15 cellular contexts compared by ENCODE assay signal in genomic region chr1:233432916-233433315, GRCh38.
DNase-seq lines count a peak whose midpoint lies in the region; ATAC-seq and TF ChIP-seq lines count a peak whose summit lies in the region.
"Had no signal": no experiment of that assay in that cellular context is flagged by ENCODE, and none has a peak within 500 bp of the region (broad histone marks: within the 10 kb centered on the region; RNA-seq: fewer than 3 reads in every experiment).

No MANE protein-coding gene starts in this region.

- ATAC-seq in HG03442 (IDR thresholded peaks at IDR 0.05; ENCODE audit: unreplicated experiment), result no peak

- H4K20me1 ChIP-seq in smooth muscle cell (ENCODE audit: low read depth), result no peaks in the 10 kb centered on the region
- H4K20me1 ChIP-seq: BLaER1 treated with 17β-estradiol and CSF1 and Interleukin-3, amounts not matched to agents 10 nM and 100 nM had no signal

- H3K4me2 ChIP-seq in smooth muscle cell, result peak overlapping the region; percentile 27
- H3K4me2 ChIP-seq: BLaER1 treated with 17β-estradiol and CSF1 and Interleukin-3, amounts not matched to agents 10 nM and 100 nM had no signal

- WGBS in mesodermal cell (ENCODE audit: insufficient coverage in 2 of 2), 2 experiments, result no CpG with 5 or more reads among the region's 1 CpG
- 18% methylated on average over 1 of the region's 1 CpG for WGBS in smooth muscle cell (ENCODE audit: low lambda C conversion rate)

- H3K79me2 ChIP-seq in smooth muscle cell (ENCODE audit: low read depth), result no peaks in the 10 kb centered on the region

- H3K9me3 ChIP-seq in mesodermal cell (ENCODE audit: control insufficient read depth, low read length) (peaks cover 7% of the 10 kb centered on the region), smooth muscle cell (replicated peaks; ENCODE audit: low read depth) (no peaks in the 10 kb centered on the region)
- H3K9me3 ChIP-seq: Caco-2 had no signal

- H3K36me3 ChIP-seq in mesodermal cell (ENCODE audit: control insufficient read depth, insufficient read depth, low read length), result no peaks in the 10 kb centered on the region
- H3K36me3 ChIP-seq in smooth muscle cell (ENCODE audit: low read depth), result no peaks in the 10 kb centered on the region
- H3K36me3 ChIP-seq: BLaER1 treated with 17β-estradiol and CSF1 and Interleukin-3, amounts not matched to agents 10 nM and 100 nM had no signal

- DNase-seq in HFF-Myc (ENCODE audit: extremely low read depth, low read depth), result peak; percentile 16
- DNase-seq in astrocyte of the hippocampus (ENCODE audit: low read depth, low spot score), result peak; percentile 33
- DNase-seq in smooth muscle cell (lab: John Stamatoyannopoulos, UW; ENCODE audit: unreplicated experiment), result no peak
- DNase-seq in NCI-H187 treated with DMSO at 0.1 percent for 48 hours (lab: John Stamatoyannopoulos, UW), result no peak
- no peak for DNase-seq in C1 segment of cervical spinal cord (lab: John Stamatoyannopoulos, UW)
- DNase-seq: 8988T; Caco-2; CD4-positive, alpha-beta T cell; DMS153; DMS79; GF-D8; H9 had no signal

- no peak overlapping the region for H2AFZ ChIP-seq in smooth muscle cell (ENCODE audit: low read depth)

- H3K4me3 ChIP-seq in HFF-Myc (replicated peaks; ENCODE audit: low read depth, low read length) (no peak overlapping the region), mesodermal cell (ENCODE audit: extremely low read depth, insufficient read depth, low read length, poor library complexity, severe bottlenecking) (no peak overlapping the region), smooth muscle cell (no peak overlapping the region)
- H3K4me3 ChIP-seq: BLaER1 treated with 17β-estradiol and CSF1 and Interleukin-3, amounts not matched to agents 10 nM and 100 nM had no signal

- H3K4me1 ChIP-seq in mesodermal cell (ENCODE audit: control insufficient read depth, insufficient read depth, low read length, poor library complexity, severe bottlenecking), result no peaks in the 10 kb centered on the region
- H3K4me1 ChIP-seq in smooth muscle cell (ENCODE audit: low read depth), result no peaks in the 10 kb centered on the region
- H3K4me1 ChIP-seq: BLaER1 treated with 17β-estradiol and CSF1 and Interleukin-3, amounts not matched to agents 10 nM and 100 nM had no signal

- peaks cover 7% of the 10 kb centered on the region for H3F3A ChIP-seq in smooth muscle cell (ENCODE audit: low read depth)

- no peak overlapping the region for H3K9ac ChIP-seq in smooth muscle cell (ENCODE audit: low read depth)
- H3K9ac ChIP-seq: BLaER1 treated with 17β-estradiol and CSF1 and Interleukin-3, amounts not matched to agents 10 nM and 100 nM had no signal

- H3K27ac ChIP-seq in mesodermal cell (ENCODE audit: low read depth, low read length, severe bottlenecking), result peak overlapping the region; percentile 25
- H3K27ac ChIP-seq in smooth muscle cell (ENCODE audit: low read depth), result peak overlapping the region; percentile 71
- H3K27ac ChIP-seq: BLaER1 treated with 17β-estradiol and CSF1 and Interleukin-3, amounts not matched to agents 10 nM and 100 nM had no signal

- H3K27me3 ChIP-seq in smooth muscle cell (ENCODE audit: low read depth), result no peaks in the 10 kb centered on the region
- H3K27me3 ChIP-seq: BLaER1 treated with 17β-estradiol and CSF1 and Interleukin-3, amounts not matched to agents 10 nM and 100 nM had no signal

- no peak for TF ChIP-seq CTCF in HFF-Myc (IDR thresholded peaks at IDR 0.05; ENCODE audit: low read depth, low read length, missing control alignments)
- TF ChIP-seq CTCF in smooth muscle cell (IDR thresholded peaks at IDR 0.05; ENCODE audit: borderline replicate concordance, insufficient read depth, poor library complexity, severe bottlenecking), result no peak

Comparison
In these comparisons a context has a peak if more than half of its experiments do, and no peak if none do; other contexts are left out.
1. DNase-seq: peak in HFF-Myc (single experiment) and astrocyte of the hippocampus (single experiment); none in smooth muscle cell (single experiment), NCI-H187 treated with DMSO at 0.1 percent for 48 hours (single experiment) and C1 segment of cervical spinal cord (0 of 14).